In genomic region chr2:113604085-113604477, GRCh38 we compare ENCODE assay signal across 8 cellular contexts. TPM values are rescaled to one million over a fixed set of nuclear protein-coding genes. Genes with fewer than 3 reads are reported as not detected.
DNase-seq lines count a peak whose midpoint lies in the region; ATAC-seq and TF ChIP-seq lines count a peak whose summit lies in the region.
"Not testable (repeated sequence)": the region's sequence is repeated elsewhere in the genome, so short reads cannot be mapped to it uniquely, and the experiment has no call there.

No MANE protein-coding gene starts in this region.

- not testable (repeated sequence) for H3K9me2 ChIP-seq in DOHH2 (replicated peaks; ENCODE audit: control insufficient read depth, low read length)

- H3K9ac ChIP-seq in subcutaneous abdominal adipose tissue (ENCODE audit: low read length in 5 of 5): not testable (repeated sequence)

- not testable (repeated sequence) for H3K4me1 Mint-ChIP-seq in activated T-helper 2 cell treated with anti-CD3 and anti-CD28 coated beads, Interferon-gamma antibody, Interleukin-2, Interleukin-4, amounts not matched to agents 10 μg/mL and 5 μg/mL and 100 μg/mL, durations not matched to agents 14 hours and 24 hours and 36 hours (ENCODE audit: low read depth); endothelial cell (ENCODE audit: unreplicated experiment)

- H4K20me1 ChIP-seq in DOHH2 (ENCODE audit: control insufficient read depth, insufficient read depth, low read depth, low read length): not testable (repeated sequence)

- H3K27me3 ChIP-seq in DOHH2 (ENCODE audit: control insufficient read depth, low read length); subcutaneous abdominal adipose tissue (ENCODE audit: control insufficient read depth in 5 of 5, insufficient read depth in 4 of 5, low read length in 5 of 5): not testable (repeated sequence)

- not testable (repeated sequence) for H3K36me3 Mint-ChIP-seq in activated T-helper 2 cell treated with anti-CD3 and anti-CD28 coated beads, Interferon-gamma antibody, Interleukin-2, Interleukin-4, amounts not matched to agents 10 μg/mL and 5 μg/mL and 100 μg/mL, durations not matched to agents 14 hours and 24 hours and 36 hours (ENCODE audit: low read depth); endothelial cell (ENCODE audit: low read depth, unreplicated experiment)

- not testable (repeated sequence) for H3K9me3 Mint-ChIP-seq in activated T-helper 2 cell treated with anti-CD3 and anti-CD28 coated beads, Interferon-gamma antibody, Interleukin-2, Interleukin-4, amounts not matched to agents 10 μg/mL and 5 μg/mL and 100 μg/mL, durations not matched to agents 14 hours and 24 hours and 36 hours; endothelial cell (ENCODE audit: unreplicated experiment)

- H3K79me2 ChIP-seq in DOHH2 (ENCODE audit: control insufficient read depth, low read length): not testable (repeated sequence)

- H3K4me3 Mint-ChIP-seq in activated T-helper 2 cell treated with anti-CD3 and anti-CD28 coated beads, Interferon-gamma antibody, Interleukin-2, Interleukin-4, amounts not matched to agents 10 μg/mL and 5 μg/mL and 100 μg/mL, durations not matched to agents 14 hours and 24 hours and 36 hours (ENCODE audit: low read depth): peak overlapping the region; percentile 85
- H3K4me3 Mint-ChIP-seq in endothelial cell (ENCODE audit: unreplicated experiment): peak overlapping the region; percentile 89

- not testable (repeated sequence) for H3K9me3 ChIP-seq in DOHH2 (ENCODE audit: control insufficient read depth, insufficient read depth, low read length); subcutaneous abdominal adipose tissue (ENCODE audit: control insufficient read depth in 5 of 5, low read length in 5 of 5)

- not testable (repeated sequence) for H3F3A ChIP-seq in DOHH2 (ENCODE audit: control insufficient read depth, insufficient read depth)

- DNase-seq in SK-MEL-5 (ENCODE audit: low read depth, low spot score) (peak; percentile 76), endothelial cell (ENCODE audit: low spot score) (peak; percentile 90), kidney tubule cell (ENCODE audit: low spot score) (peak; percentile 90), retinal pigment epithelial cell (ENCODE audit: low read depth) (peak; percentile 78)
- peak; percentile 91 for DNase-seq in activated T-helper 2 cell treated with anti-CD3 and anti-CD28 coated beads, Interferon-gamma antibody, Interleukin-2, Interleukin-4, amounts not matched to agents 10 μg/mL and 5 μg/mL and 100 μg/mL, durations not matched to agents 14 hours and 24 hours and 36 hours (ENCODE audit: low spot score)

- TF ChIP-seq CTCF in DOHH2 (IDR thresholded peaks at IDR 0.05; ENCODE audit: low read depth, low read length, poor library complexity, severe bottlenecking): peak; percentile 88
- TF ChIP-seq CTCF in endothelial cell (IDR thresholded peaks at IDR 0.05; ENCODE audit: unreplicated experiment): peak; percentile 100
- TF ChIP-seq CTCF in retinal pigment epithelial cell (conservative IDR thresholded peaks at IDR 0.05; ENCODE audit: low read depth, low read length): peak; percentile 93

- peak overlapping the region; percentile 82 for H3K27ac Mint-ChIP-seq in activated T-helper 2 cell treated with anti-CD3 and anti-CD28 coated beads, Interferon-gamma antibody, Interleukin-2, Interleukin-4, amounts not matched to agents 10 μg/mL and 5 μg/mL and 100 μg/mL, durations not matched to agents 14 hours and 24 hours and 36 hours
- not testable (repeated sequence) for H3K27ac Mint-ChIP-seq in endothelial cell (ENCODE audit: unreplicated experiment)

- intact Hi-C loops in activated T-helper 2 cell treated with anti-CD3 and anti-CD28 coated beads, Interferon-gamma antibody, Interleukin-2, Interleukin-4, amounts not matched to agents 10 μg/mL and 5 μg/mL and 100 μg/mL, durations not matched to agents 14 hours and 24 hours and 36 hours (cut with micrococcal nuclease): loop anchor here (5.0 to 10.0 kb wide), 2 partner anchors 98 to 281 kb away; no protein-coding TSS in a partner anchor

- H3K4me2 ChIP-seq in DOHH2 (ENCODE audit: low read length): peak overlapping the region; percentile 48

- peak overlapping the region; percentile 68 for H3K4me3 ChIP-seq in DOHH2 (ENCODE audit: low read length)
- H3K4me3 ChIP-seq in retinal pigment epithelial cell (ENCODE audit: low read length): peak overlapping the region; percentile 48
- H3K4me3 ChIP-seq in subcutaneous abdominal adipose tissue (ENCODE audit: low read depth in 1 of 5, low read length in 5 of 5): peak overlapping the region in 4 of 5 donors; percentile 44 to 61 (median 50)

- peak; percentile 36 for ATAC-seq in HG03066 (IDR thresholded peaks at IDR 0.05; ENCODE audit: low read depth, unreplicated experiment)

- H3K4me1 ChIP-seq in DOHH2 (ENCODE audit: control insufficient read depth, low read length); subcutaneous abdominal adipose tissue (ENCODE audit: control insufficient read depth in 5 of 5, insufficient read depth in 5 of 5, low read length in 5 of 5): not testable (repeated sequence)

- in situ Hi-C loops in SK-MEL-5 (cut with HindIII; ENCODE audit: low pct_unique_long_range_greater_than_20kb, low sequenced_read_pairs): not testable (repeated sequence)

- peak overlapping the region; percentile 59 for H3K27ac ChIP-seq in DOHH2 (ENCODE audit: low read depth, low read length)
- not testable (repeated sequence) for H3K27ac ChIP-seq in subcutaneous abdominal adipose tissue (ENCODE audit: low read depth, low read length)

- not testable (repeated sequence) for H3K36me3 ChIP-seq in DOHH2 (ENCODE audit: control insufficient read depth, low read length); subcutaneous abdominal adipose tissue (ENCODE audit: control insufficient read depth in 5 of 5, insufficient read depth in 5 of 5, low read length in 5 of 5)

- not testable (repeated sequence) for H3K27me3 Mint-ChIP-seq in activated T-helper 2 cell treated with anti-CD3 and anti-CD28 coated beads, Interferon-gamma antibody, Interleukin-2, Interleukin-4, amounts not matched to agents 10 μg/mL and 5 μg/mL and 100 μg/mL, durations not matched to agents 14 hours and 24 hours and 36 hours (ENCODE audit: low read depth); endothelial cell (ENCODE audit: unreplicated experiment)

RNA-seq across cellular contexts. Expression of gene RABL2A, which starts 23.0 kb away (rescaled TPM):
- 2.8 and 5.2 TPM in 2 replicates for total RNA-seq in SK-MEL-5 (2014; rRNA removed; shearing (Covaris generic))
- 5.3 and 6.6 TPM in 2 replicates for polyA plus RNA-seq in SK-MEL-5 (2015; cell fraction: cytosol; rRNA removed)
- polyA plus RNA-seq in SK-MEL-5 (2015; cell fraction: nucleus; rRNA removed): 22.9 and 48.8 TPM in 2 replicates
- 25.3 and 27.0 TPM in 2 replicates for total RNA-seq in activated T-helper 2 cell treated with anti-CD3 and anti-CD28 coated beads, Interferon-gamma antibody, Interleukin-2, Interleukin-4, amounts not matched to agents 10 μg/mL and 5 μg/mL and 100 μg/mL, durations not matched to agents 14 hours and 24 hours and 36 hours
- 17.4 TPM for total RNA-seq in endothelial cell (ENCODE audit: unreplicated experiment)
